In genomic region chr11:65652511-65653228, GRCh38 we compare ENCODE assay signal across 8 cellular contexts. TPM values are rescaled to one million over a fixed set of nuclear protein-coding genes. Genes with fewer than 3 reads are reported as not detected.
DNase-seq lines count a peak whose midpoint lies in the region; ATAC-seq and TF ChIP-seq lines count a peak whose summit lies in the region.

No MANE protein-coding gene starts in this region.

- peak overlapping the region; percentile 76 for H3K4me2 ChIP-seq in PC-9

- peaks cover 42% of the 10 kb centered on the region for H3K4me1 Mint-ChIP-seq in activated T-cell treated with anti-CD3 and anti-CD28 coated beads, Interleukin-2, amount 50 U/mL, for 4 hours (ENCODE audit: low read depth)

- peaks cover 35% of the 10 kb centered on the region for H3K4me1 ChIP-seq in PC-9 (replicated peaks; ENCODE audit: insufficient read depth)
- peaks cover 5 to 35% of the 10 kb centered on the region in 2 donors for H3K4me1 ChIP-seq in esophagus (ENCODE audit: control insufficient read depth in 2 of 2, insufficient read depth in 2 of 2, low read length in 1 of 2)
- H3K4me1 ChIP-seq in muscle layer of duodenum (ENCODE audit: control insufficient read depth in 1 of 2, insufficient read depth in 2 of 2, low read length in 2 of 2), result peaks cover 24 to 49% of the 10 kb centered on the region in 2 donors

- peak overlapping the region; percentile 68 for H2AFZ ChIP-seq in PC-9

- H3K79me2 ChIP-seq in PC-9 (ENCODE audit: low read depth), result no peaks in the 10 kb centered on the region

- 0% methylated on average over 62 to 68 of the region's 68 CpGs for WGBS in esophagus, 2 donors

- peak overlapping the region; percentile 62 for H3K4me3 ChIP-seq in Jurkat, Clone E6-1 (ENCODE audit: low read length)
- H3K4me3 ChIP-seq in PC-9 (peak overlapping the region; percentile 64), esophagus (ENCODE audit: low read depth in 1 of 2, low read length in 2 of 2) (peak overlapping the region; percentile 49 to 55), muscle layer of duodenum (ENCODE audit: low read depth in 1 of 2, low read length in 2 of 2) (peak overlapping the region; percentile 64 to 68)

- H3K9me3 Mint-ChIP-seq in activated T-cell treated with anti-CD3 and anti-CD28 coated beads, Interleukin-2, amount 50 U/mL, for 4 hours, result no peaks in the 10 kb centered on the region

- H3K36me3 ChIP-seq in PC-9 (ENCODE audit: low read depth) (peaks cover 8% of the 10 kb centered on the region; the same call in 1 of the 2 replicates), esophagus (ENCODE audit: control insufficient read depth in 2 of 2, insufficient read depth in 2 of 2, low read length in 1 of 2) (peaks cover 14 to 47% of the 10 kb centered on the region in 2 donors), muscle layer of duodenum (ENCODE audit: control insufficient read depth in 1 of 2, insufficient read depth in 2 of 2, low read length in 2 of 2) (peaks cover 32 to 59% of the 10 kb centered on the region in 2 donors)

- no peaks in the 10 kb centered on the region for H3K9me2 ChIP-seq in PC-9 (ENCODE audit: insufficient read depth)

- POLR2A ChIA-PET in PC-9 (lab: Charles Lee; ENCODE audit: unreplicated experiment), result interaction anchor here (0.5 to 1.0 kb wide), 6 partner anchors 10 to 207 kb away, joined by 3 to 16 read pairs (median 4); partner anchors contain the start of genes KAT5 and SIPA1

- DNase-seq in DMS153 treated with DMSO at 0.1 percent for 48 hours (lab: John Stamatoyannopoulos, UW; ENCODE audit: unreplicated experiment) (peak; percentile 83), PC-9 (peak; percentile 82 to 98)
- peak; percentile 88 for DNase-seq in Jurkat, Clone E6-1 (ENCODE audit: low read depth, low spot score)
- peak; percentile 96 for DNase-seq in activated T-cell treated with anti-CD3 and anti-CD28 coated beads, Interleukin-2, amount 50 U/mL, for 4 hours
- DNase-seq in stimulated activated CD8-positive, alpha-beta memory T cell treated with anti-CD3 and anti-CD28 coated beads, Interleukin-7, amount 100 ng/mL, for 24 hours (ENCODE audit: low read depth), result peak; percentile 92

- intact Hi-C loops in PC-9 (cut with micrococcal nuclease; ENCODE audit: unreplicated experiment), result loop anchor here (2.0 to 5.0 kb wide), 3 partner anchors 14 to 360 kb away; partner anchors contain the start of genes CST6, PCNX3 and SIPA1

- TF ChIP-seq CTCF in PC-9 (conservative IDR thresholded peaks at IDR 0.05), result no peak

- H3F3A ChIP-seq in PC-9 (ENCODE audit: insufficient read depth, low read depth), result peaks cover 51% of the 10 kb centered on the region

- peak overlapping the region; percentile 85 for H3K4me3 Mint-ChIP-seq in activated T-cell treated with anti-CD3 and anti-CD28 coated beads, Interleukin-2, amount 50 U/mL, for 4 hours

- H3K9me3 ChIP-seq in PC-9 (ENCODE audit: insufficient read depth, low read depth) (no peaks in the 10 kb centered on the region), esophagus (ENCODE audit: control insufficient read depth in 2 of 2, insufficient read depth in 1 of 2, low read depth in 1 of 2, low read length in 1 of 2) (no peaks in the 10 kb centered on the region), muscle layer of duodenum (ENCODE audit: control insufficient read depth in 1 of 2, low read length in 2 of 2) (no peaks in the 10 kb centered on the region)

- H3K27ac ChIP-seq in PC-9 (peak overlapping the region; percentile 76), esophagus (ENCODE audit: low read depth in 2 of 2, low read length in 1 of 2) (peak overlapping the region; percentile 89 to 99), muscle layer of duodenum (ENCODE audit: low read length) (peak overlapping the region; percentile 96)

- H3K27me3 ChIP-seq in PC-9 (ENCODE audit: insufficient read depth, low read depth) (no peaks in the 10 kb centered on the region), esophagus (ENCODE audit: control insufficient read depth in 1 of 2, insufficient read depth in 2 of 2, low read length in 2 of 2) (no peaks in the 10 kb centered on the region), muscle layer of duodenum (ENCODE audit: low read depth, low read length) (no peaks in the 10 kb centered on the region)

- peaks cover 29% of the 10 kb centered on the region for H3K36me3 Mint-ChIP-seq in activated T-cell treated with anti-CD3 and anti-CD28 coated beads, Interleukin-2, amount 50 U/mL, for 4 hours (ENCODE audit: insufficient read depth)

- CTCF ChIA-PET in PC-9 (lab: Charles Lee), result interaction anchor here (0.6 kb wide), 2 partner anchors 139 to 238 kb away, joined by 3 read pairs; partner anchors contain the start of gene CCDC85B

- no peaks in the 10 kb centered on the region for H3K27me3 Mint-ChIP-seq in activated T-cell treated with anti-CD3 and anti-CD28 coated beads, Interleukin-2, amount 50 U/mL, for 4 hours (ENCODE audit: low read depth)

- BruUV-seq in PC-9 (replicated peaks; lab: Mats Ljungman, UMichigan), result TSS peak; percentile 85

- no peaks in the 10 kb centered on the region for H4K20me1 ChIP-seq in PC-9 (ENCODE audit: insufficient read depth)

- peak; percentile 62 for ATAC-seq in GM21619 (IDR thresholded peaks at IDR 0.05; ENCODE audit: unreplicated experiment)
- ATAC-seq in activated T-cell treated with anti-CD3 and anti-CD28 coated beads, Interleukin-2, amount 50 U/mL, for 4 hours, result peak; percentile 88 to 90

RNA-seq across cellular contexts. Expression of gene RELA, which starts 10.0 kb away (rescaled TPM):
- 56.4 TPM for polyA plus RNA-seq in Jurkat, Clone E6-1 (2012; ENCODE audit: insufficient read depth, insufficient read length)
- 59.5 and 86.8 TPM in 2 replicates for total RNA-seq in PC-9 (2021)
- total RNA-seq in activated T-cell treated with anti-CD3 and anti-CD28 coated beads, Interleukin-2, amount 50 U/mL, for 4 hours, result 100 to 1,000 TPM; 108 to 118 (median 111) TPM
- polyA plus RNA-seq in esophagus, result 10 to 100 TPM; 39.6 to 40.0 TPM

RNA-seq across cellular contexts. Expression of gene SIPA1, which starts 14.8 kb away (rescaled TPM):
- polyA plus RNA-seq in Jurkat, Clone E6-1 (2012; ENCODE audit: insufficient read depth, insufficient read length), result 41.1 TPM
- total RNA-seq in PC-9 (2021), result 65.6 and 81.3 TPM in 2 replicates
- 100 to 1,000 TPM in 1 of 3 donors, 10 to 100 TPM in 2; 80.0 to 101 (median 95.4) TPM for total RNA-seq in activated T-cell treated with anti-CD3 and anti-CD28 coated beads, Interleukin-2, amount 50 U/mL, for 4 hours
- 10 to 100 TPM; 22.8 to 32.5 TPM for polyA plus RNA-seq in esophagus

RNA-seq across cellular contexts. Expression of gene PCNX3, which starts 37.1 kb away (rescaled TPM):
- 29.9 TPM for polyA plus RNA-seq in Jurkat, Clone E6-1 (2012; ENCODE audit: insufficient read depth, insufficient read length)
- 76.9 and 85.9 TPM in 2 replicates for total RNA-seq in PC-9 (2021)
- total RNA-seq in activated T-cell treated with anti-CD3 and anti-CD28 coated beads, Interleukin-2, amount 50 U/mL, for 4 hours, result 10 to 100 TPM; 55.8 to 59.7 (median 59.5) TPM
- 10 to 100 TPM; 15.0 to 16.1 TPM for polyA plus RNA-seq in esophagus

RNA-seq across cellular contexts. Expression of gene MAP3K11, which starts 38.6 kb away (rescaled TPM):
- 37.0 TPM for polyA plus RNA-seq in Jurkat, Clone E6-1 (2012; ENCODE audit: insufficient read depth, insufficient read length)
- 87.2 and 90.3 TPM in 2 replicates for total RNA-seq in PC-9 (2021)
- 10 to 100 TPM; 71.8 to 87.1 (median 74.3) TPM for total RNA-seq in activated T-cell treated with anti-CD3 and anti-CD28 coated beads, Interleukin-2, amount 50 U/mL, for 4 hours
- 10 to 100 TPM; 25.7 to 35.2 TPM for polyA plus RNA-seq in esophagus

RNA-seq across cellular contexts. Expression of gene KCNK7, which starts 57.1 kb away (rescaled TPM):
- polyA plus RNA-seq in Jurkat, Clone E6-1 (2012; ENCODE audit: insufficient read depth, insufficient read length), result 1.4 TPM
- total RNA-seq in PC-9 (2021), result 2.1 TPM in 1 of 2 replicates, not detected in the other
- 1 to 10 TPM; 1.4 to 2.1 (median 1.4) TPM for total RNA-seq in activated T-cell treated with anti-CD3 and anti-CD28 coated beads, Interleukin-2, amount 50 U/mL, for 4 hours
- polyA plus RNA-seq in esophagus, result 10 to 100 TPM; 18.4 to 19.8 TPM

Comparison
In these comparisons a context has a peak if more than half of its experiments do, and no peak if none do; other contexts are left out.
1. Peak in every context shown above with its lines: DNase-seq, ATAC-seq, H3K4me3 ChIP-seq and H3K27ac ChIP-seq.